ENCODE assay signal across 23 cellular contexts in genomic region chr2:142714600-142714999, GRCh38.
A peak's percentile ranks its signal among the peaks of the same experiment; 100 is the strongest.
DNase-seq lines count a peak whose midpoint lies in the region; ATAC-seq and TF ChIP-seq lines count a peak whose summit lies in the region.
"Had no signal": no experiment of that assay in that cellular context is flagged by ENCODE, and none has a peak within 500 bp of the region (broad histone marks: within the 10 kb centered on the region; RNA-seq: fewer than 3 reads in every experiment).

No MANE protein-coding gene starts in this region.

- no peak overlapping the region for H3K27ac ChIP-seq in GM23338 (ENCODE audit: low read depth)
- H3K27ac ChIP-seq in mammary epithelial cell (ENCODE audit: insufficient read depth, low read depth, low read length) = no peak overlapping the region
- H3K27ac ChIP-seq: dorsolateral prefrontal cortex, esophagus muscularis mucosa, right atrium auricular region, transverse colon had no signal

- H3K27ac Mint-ChIP-seq in osteocyte (ENCODE audit: unreplicated experiment) (peak overlapping the region; percentile 53), GM23338 (no peak overlapping the region)
- H3K27ac Mint-ChIP-seq: activated B cell treated with CpG ODN at 0.5 μM for 24 hours; activated CD8-positive, alpha-beta memory T cell treated with anti-CD3 and anti-CD28 coated beads, Interleukin-2, amount 10 ng/mL, durations not matched to agents 7 days and 5 days; B cell had no signal

- H2AFZ ChIP-seq in GM23338 (no peak overlapping the region), mammary epithelial cell (ENCODE audit: low read depth, low read length) (no peak overlapping the region)

- H4K20me1 ChIP-seq in GM23338 (replicated peaks; ENCODE audit: insufficient read depth) = no peaks in the 10 kb centered on the region
- H4K20me1 ChIP-seq in mammary epithelial cell (ENCODE audit: insufficient read depth, low read length) = no peaks in the 10 kb centered on the region

- no peak overlapping the region for H3K9ac ChIP-seq in mammary epithelial cell (ENCODE audit: insufficient read depth, low read length)

- H3K27me3 ChIP-seq in GM23338 (ENCODE audit: insufficient read depth) (no peaks in the 10 kb centered on the region), mammary epithelial cell (ENCODE audit: insufficient read depth, low read length) (no peaks in the 10 kb centered on the region)
- H3K27me3 ChIP-seq: dorsolateral prefrontal cortex, esophagus muscularis mucosa, right atrium auricular region, transverse colon had no signal

- dilution Hi-C loops in mammary epithelial cell (cut with HindIII; ENCODE audit: low sequenced_read_pairs) = no loop called here

- no peaks in the 10 kb centered on the region for H3K79me2 ChIP-seq in GM23338 (replicated peaks; ENCODE audit: insufficient read depth)
- no peaks in the 10 kb centered on the region for H3K79me2 ChIP-seq in mammary epithelial cell (ENCODE audit: insufficient read depth, low read length)

- WGBS in mammary epithelial cell (ENCODE audit: low coverage, missing lambda C conversion rate) = 97% methylated on average over 2 of the region's 2 CpGs

- TF ChIP-seq CTCF in osteocyte (IDR thresholded peaks at IDR 0.05) = no peak
- TF ChIP-seq CTCF in GM23338 (conservative IDR thresholded peaks at IDR 0.05; ENCODE audit: low read depth in 2 of 2) = no peak
- TF ChIP-seq CTCF in mammary epithelial cell (conservative IDR thresholded peaks at IDR 0.05 in 1 of 2, IDR thresholded peaks at IDR 0.05 in 1 of 2; ENCODE audit: extremely low read depth in 1 of 2, insufficient read depth in 1 of 2, low read depth in 1 of 2, low read length in 2 of 2) = no peak

- ATAC-seq in GM19035 (IDR thresholded peaks at IDR 0.05; ENCODE audit: unreplicated experiment) (peak; percentile 86), GM21723 (IDR thresholded peaks at IDR 0.05; ENCODE audit: unreplicated experiment) (peak; percentile 59), HG03108 (IDR thresholded peaks at IDR 0.05; ENCODE audit: unreplicated experiment) (peak; percentile 58), GM23338 (no peak)
- ATAC-seq: activated CD8-positive, alpha-beta memory T cell treated with anti-CD3 and anti-CD28 coated beads, Interleukin-2, amount 10 ng/mL, durations not matched to agents 7 days and 5 days; left ventricle myocardium superior; stimulated activated naive CD8-positive, alpha-beta T cell treated with anti-CD3 and anti-CD28 coated beads, Interleukin-15, Interleukin-2, amounts not matched to agents 100 U/mL and 50 U/mL, for 24 hours had no signal

- DNase-seq in osteocyte (ENCODE audit: extremely low spot score, unreplicated experiment) (no peak), GM23338 (ENCODE audit: low spot score) (no peak), mammary epithelial cell (no peak), GDM1 (lab: John Stamatoyannopoulos, UW) (no peak)
- DNase-seq: activated B cell treated with CpG ODN at 0.5 μM for 24 hours; activated CD8-positive, alpha-beta memory T cell treated with anti-CD3 and anti-CD28 coated beads, Interleukin-2, amount 10 ng/mL, durations not matched to agents 7 days and 5 days; activated effector memory CD4-positive, alpha-beta T cell treated with Interleukin-2 at 50 U/mL for 16 hours; dorsolateral prefrontal cortex; IMR-90; left ventricle myocardium superior; NCI-H1930; NCI-H524; nucleus accumbens; OCI-M1; SIG-M5; stimulated activated naive CD8-positive, alpha-beta T cell treated with anti-CD3 and anti-CD28 coated beads, Interleukin-15, Interleukin-2, amounts not matched to agents 100 U/mL and 50 U/mL, for 24 hours; transverse colon had no signal

- H3K4me3 ChIP-seq in GM23338 (no peak overlapping the region), mammary epithelial cell (replicated peaks in 1 of 3; ENCODE audit: insufficient read depth in 1 of 3, low read depth in 2 of 3, low read length in 3 of 3) (no peak overlapping the region)
- H3K4me3 ChIP-seq: dorsolateral prefrontal cortex, esophagus muscularis mucosa, right atrium auricular region, transverse colon had no signal

- no TSS peak for BruUV-seq in mammary epithelial cell (replicated peaks; lab: Mats Ljungman, UMichigan)

- H3F3A ChIP-seq in GM23338 (replicated peaks; ENCODE audit: low read depth) = no peaks in the 10 kb centered on the region

- H3K36me3 Mint-ChIP-seq in osteocyte (ENCODE audit: unreplicated experiment) (no peaks in the 10 kb centered on the region), GM23338 (ENCODE audit: low read depth) (no peaks in the 10 kb centered on the region)
- H3K36me3 Mint-ChIP-seq: activated CD8-positive, alpha-beta memory T cell treated with anti-CD3 and anti-CD28 coated beads, Interleukin-2, amount 10 ng/mL, durations not matched to agents 7 days and 5 days had no signal

- H3K9me2 ChIP-seq in GM23338 (ENCODE audit: insufficient read depth) = peaks cover 6% of the 10 kb centered on the region; the same call in 1 of the 2 replicates

- CTCF ChIA-PET in mammary epithelial cell (lab: Charles Lee; ENCODE audit: low non-redundant PET) = no interaction called here

- H3K9me3 Mint-ChIP-seq in osteocyte (ENCODE audit: unreplicated experiment) = peaks cover 3% of the 10 kb centered on the region
- no peaks in the 10 kb centered on the region; the same call in 2 of the 3 replicates for H3K9me3 Mint-ChIP-seq in GM23338
- H3K9me3 Mint-ChIP-seq: activated B cell treated with CpG ODN at 0.5 μM for 24 hours had no signal

- H3K4me3 Mint-ChIP-seq in osteocyte (ENCODE audit: unreplicated experiment) = no peak overlapping the region
- H3K4me3 Mint-ChIP-seq in GM23338 = no peak overlapping the region
- H3K4me3 Mint-ChIP-seq: activated B cell treated with CpG ODN at 0.5 μM for 24 hours; activated CD8-positive, alpha-beta memory T cell treated with anti-CD3 and anti-CD28 coated beads, Interleukin-2, amount 10 ng/mL, durations not matched to agents 7 days and 5 days; B cell had no signal

- H3K27me3 Mint-ChIP-seq in osteocyte (ENCODE audit: unreplicated experiment) (no peaks in the 10 kb centered on the region), GM23338 (ENCODE audit: insufficient read depth, low read depth, poor library complexity) (no peaks in the 10 kb centered on the region)
- H3K27me3 Mint-ChIP-seq: activated CD8-positive, alpha-beta memory T cell treated with anti-CD3 and anti-CD28 coated beads, Interleukin-2, amount 10 ng/mL, durations not matched to agents 7 days and 5 days had no signal

- H3K4me2 ChIP-seq in GM23338 = no peak overlapping the region
- H3K4me2 ChIP-seq in mammary epithelial cell (ENCODE audit: insufficient read depth, low read depth, low read length) = no peak overlapping the region

- H3K4me1 Mint-ChIP-seq in osteocyte (ENCODE audit: unreplicated experiment) (peaks cover 46% of the 10 kb centered on the region), GM23338 (peaks cover 18% of the 10 kb centered on the region; the same call in 2 of the 3 replicates)
- H3K4me1 Mint-ChIP-seq: activated B cell treated with CpG ODN at 0.5 μM for 24 hours; activated CD8-positive, alpha-beta memory T cell treated with anti-CD3 and anti-CD28 coated beads, Interleukin-2, amount 10 ng/mL, durations not matched to agents 7 days and 5 days; B cell had no signal

- in situ Hi-C loops in mammary epithelial cell (cut with MboI; ENCODE audit: low sequenced_read_pairs in 2 of 2) = no loop called here

- intact Hi-C loops in mammary epithelial cell (cut with micrococcal nuclease) = no loop called here

- no peaks in the 10 kb centered on the region for H3K36me3 ChIP-seq in GM23338 (ENCODE audit: insufficient read depth)
- H3K36me3 ChIP-seq in mammary epithelial cell (ENCODE audit: insufficient read depth, low read length) = no peaks in the 10 kb centered on the region
- H3K36me3 ChIP-seq: esophagus muscularis mucosa, right atrium auricular region, transverse colon had no signal

- peaks cover 10% of the 10 kb centered on the region; the same call in 1 of the 2 replicates for H3K4me1 ChIP-seq in GM23338 (ENCODE audit: insufficient read depth)
- no peaks in the 10 kb centered on the region for H3K4me1 ChIP-seq in mammary epithelial cell (ENCODE audit: insufficient read depth, low read length)
- H3K4me1 ChIP-seq: esophagus muscularis mucosa, right atrium auricular region, transverse colon had no signal

- H3K9me3 ChIP-seq in mammary epithelial cell (replicated peaks; ENCODE audit: insufficient read depth, low read length) = no peaks in the 10 kb centered on the region
- H3K9me3 ChIP-seq: esophagus muscularis mucosa, right atrium auricular region, transverse colon had no signal

TF ChIP-seq in GM23338, 12 proteins besides CTCF, POLR2A, EP300 and RAD21:
- TF ChIP-seq POLR2AphosphoS5 (IDR thresholded peaks at IDR 0.05; ENCODE audit: low read depth) (no peak), EZH2phosphoT487 (IDR thresholded peaks at IDR 0.05; ENCODE audit: unreplicated experiment) (no peak), STAT1 (IDR thresholded peaks at IDR 0.05; ENCODE audit: unreplicated experiment) (no peak), ZNF331 (CRISPR knock-in tag; IDR thresholded peaks at IDR 0.05; ENCODE audit: low read depth) (no peak), ZNF114 (CRISPR knock-in tag; IDR thresholded peaks at IDR 0.05) (no peak), JUNB (IDR thresholded peaks at IDR 0.05; ENCODE audit: unreplicated experiment) (no peak)
- TF ChIP-seq, protein P1, sequence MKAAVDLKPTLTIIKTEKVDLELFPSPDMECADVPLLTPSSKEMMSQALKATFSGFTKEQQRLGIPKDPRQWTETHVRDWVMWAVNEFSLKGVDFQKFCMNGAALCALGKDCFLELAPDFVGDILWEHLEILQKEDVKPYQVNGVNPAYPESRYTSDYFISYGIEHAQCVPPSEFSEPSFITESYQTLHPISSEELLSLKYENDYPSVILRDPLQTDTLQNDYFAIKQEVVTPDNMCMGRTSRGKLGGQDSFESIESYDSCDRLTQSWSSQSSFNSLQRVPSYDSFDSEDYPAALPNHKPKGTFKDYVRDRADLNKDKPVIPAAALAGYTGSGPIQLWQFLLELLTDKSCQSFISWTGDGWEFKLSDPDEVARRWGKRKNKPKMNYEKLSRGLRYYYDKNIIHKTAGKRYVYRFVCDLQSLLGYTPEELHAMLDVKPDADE (IDR thresholded peaks at IDR 0.05) = no peak
